Comparison of ENCODE assay signal across 15 cellular contexts in the genomic region with DNA sequence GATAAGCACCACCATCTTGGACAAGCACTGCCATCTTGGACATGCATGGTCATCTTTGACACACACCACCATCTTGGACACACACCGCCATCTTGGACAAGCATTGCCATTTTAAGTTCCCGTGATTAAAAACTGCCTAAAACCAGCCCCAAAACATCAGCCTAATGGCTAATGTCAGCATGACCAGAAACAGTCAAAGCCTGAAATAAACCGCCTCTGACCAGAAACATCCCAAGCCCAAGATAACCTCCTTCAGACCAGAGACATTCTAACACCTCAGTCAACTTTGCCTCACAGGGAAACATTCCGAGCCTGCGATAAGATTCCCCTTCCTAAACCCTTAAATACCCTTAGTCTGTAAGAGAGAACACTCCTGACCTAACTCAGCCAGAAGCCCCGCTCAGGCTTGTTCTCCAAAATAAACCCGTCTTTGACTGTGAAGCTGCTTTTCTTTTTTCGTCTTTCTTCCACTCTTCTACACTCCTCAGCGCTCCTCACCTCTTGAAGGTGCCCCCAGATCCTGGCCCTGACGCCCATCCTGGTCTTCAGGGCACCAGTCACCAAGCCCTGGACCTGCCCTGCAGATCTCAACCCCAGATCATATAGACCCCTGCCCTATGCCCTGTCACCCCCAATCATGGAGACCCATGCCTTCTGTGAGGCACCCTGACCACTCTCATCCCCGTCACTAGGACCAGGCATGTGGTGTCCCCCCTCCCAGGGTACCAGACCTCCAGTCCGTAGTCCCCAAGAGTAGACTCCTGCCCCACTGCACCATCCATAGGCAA. TPM values are rescaled to one million over a fixed set of nuclear protein-coding genes. Genes with fewer than 3 reads are reported as not detected.
DNase-seq lines count a peak whose midpoint lies in the region; ATAC-seq lines count a peak whose summit lies in the region.
"Had no signal": no experiment of that assay in that cellular context is flagged by ENCODE, and none has a peak within 500 bp of the region (broad histone marks: within the 10 kb centered on the region; RNA-seq: fewer than 3 reads in every experiment).

No MANE protein-coding gene starts in this region.

- H3K9me3 ChIP-seq in naive thymus-derived CD4-positive, alpha-beta T cell (ENCODE audit: control insufficient read depth in 2 of 3, low read length in 3 of 3) = peaks cover 0 to 16% (median 0%) of the 10 kb centered on the region in 3 experiments

- H3K27ac ChIP-seq in naive thymus-derived CD4-positive, alpha-beta T cell (ENCODE audit: low read depth, low read length) = no peak overlapping the region

- CTCF ChIA-PET in naive thymus-derived CD4-positive, alpha-beta T cell (lab: Charles Lee) = no interaction called here

- peaks cover 0 to 2% (median 0%) of the 10 kb centered on the region in 5 donors for H3K27me3 Mint-ChIP-seq in naive thymus-derived CD4-positive, alpha-beta T cell

- no peak overlapping the region for H3K4me3 ChIP-seq in naive thymus-derived CD4-positive, alpha-beta T cell (ENCODE audit: low read length)

- peaks cover 51 to 62% of the 10 kb centered on the region in 2 donors for H3K36me3 Mint-ChIP-seq in activated naive CD4-positive, alpha-beta T cell treated with anti-CD3 and anti-CD28 coated beads, Interleukin-2, amount 50 U/mL, for 72 hours
- peaks cover 21 to 58% (median 46%) of the 10 kb centered on the region in 5 donors for H3K36me3 Mint-ChIP-seq in naive thymus-derived CD4-positive, alpha-beta T cell

- peaks cover 16% of the 10 kb centered on the region in 2 donors for H3K4me1 ChIP-seq in naive thymus-derived CD4-positive, alpha-beta T cell (ENCODE audit: control insufficient read depth in 2 of 2, insufficient read depth in 2 of 2, low read length in 2 of 2)

- H3K4me3 Mint-ChIP-seq in naive thymus-derived CD4-positive, alpha-beta T cell = peak overlapping the region in 4 of 10 donors; percentile 6 to 27 (median 15)

- H3K36me3 ChIP-seq in naive thymus-derived CD4-positive, alpha-beta T cell (ENCODE audit: control insufficient read depth in 2 of 3, insufficient read depth in 3 of 3, low read length in 3 of 3) = peaks cover 0 to 4% (median 0%) of the 10 kb centered on the region in 3 experiments

- intact Hi-C loops in naive thymus-derived CD4-positive, alpha-beta T cell (cut with micrococcal nuclease) = no loop called here

- ATAC-seq in activated naive CD4-positive, alpha-beta T cell treated with anti-CD3 and anti-CD28 coated beads, Interleukin-2, amount 50 U/mL, for 72 hours = no peak
- ATAC-seq in naive thymus-derived CD4-positive, alpha-beta T cell = no peak
- ATAC-seq in GM18517 (IDR thresholded peaks at IDR 0.05; ENCODE audit: unreplicated experiment) = no peak
- ATAC-seq: Panc1 had no signal

- H3K4me1 Mint-ChIP-seq in naive thymus-derived CD4-positive, alpha-beta T cell = peaks cover 11 to 30% (median 20%) of the 10 kb centered on the region in 7 donors

- no peaks in the 10 kb centered on the region for H3K27me3 ChIP-seq in naive thymus-derived CD4-positive, alpha-beta T cell (ENCODE audit: control insufficient read depth in 2 of 2, insufficient read depth in 2 of 2, low read length in 2 of 2)

- POLR2A ChIA-PET in naive thymus-derived CD4-positive, alpha-beta T cell (lab: Charles Lee) = no interaction called here

- peak; percentile 2 for DNase-seq in stimulated activated CD4-positive, alpha-beta T cell treated with anti-CD3 and anti-CD28 coated beads, Interleukin-1b, Interleukin-23, amount 100 ng/mL, for 48 hours
- no peak for DNase-seq in stimulated activated CD4-positive, alpha-beta T cell treated with anti-CD3 and anti-CD28 coated beads, Interleukin-12 subunit alpha, Interleukin-12 subunit beta, amount 100 ng/mL, for 4 hours
- peak; percentile 1 to 54 for DNase-seq in activated naive CD4-positive, alpha-beta T cell treated with anti-CD3 and anti-CD28 coated beads, Interleukin-2, amount 50 U/mL, for 72 hours (ENCODE audit: low spot score in 2 of 2)
- peak in 1 of 9 donors; percentile 18 for DNase-seq in naive thymus-derived CD4-positive, alpha-beta T cell
- DNase-seq in NCI-H748 treated with DMSO at 0.1 percent for 48 hours (lab: John Stamatoyannopoulos, UW) = no peak
- no peak for DNase-seq in activated gamma-delta T cell (lab: John Stamatoyannopoulos, UW)
- no peak for DNase-seq in C1 segment of cervical spinal cord (lab: John Stamatoyannopoulos, UW)
- DNase-seq: AML-193, cortex of kidney, IMR-90, mesenchymal stem cell, NCI-H1417 treated with DMSO at 0.1 percent for 48 hours, NCI-H510A treated with DMSO at 0.1 percent for 48 hours had no signal

- peak overlapping the region; percentile 0 to 76 for H3K27ac Mint-ChIP-seq in activated naive CD4-positive, alpha-beta T cell treated with anti-CD3 and anti-CD28 coated beads, Interleukin-2, amount 50 U/mL, for 72 hours
- peak overlapping the region in 7 of 9 donors; percentile 14 to 81 (median 67) for H3K27ac Mint-ChIP-seq in naive thymus-derived CD4-positive, alpha-beta T cell

- peaks cover 39 to 51% of the 10 kb centered on the region in 2 donors for H3K9me3 Mint-ChIP-seq in activated naive CD4-positive, alpha-beta T cell treated with anti-CD3 and anti-CD28 coated beads, Interleukin-2, amount 50 U/mL, for 72 hours
- peaks cover 9 to 47% (median 26%) of the 10 kb centered on the region in 11 donors for H3K9me3 Mint-ChIP-seq in naive thymus-derived CD4-positive, alpha-beta T cell

RNA-seq across cellular contexts. Expression of a gene that starts 3.7 kb away (rescaled TPM):
- 10 to 100 TPM; 54.9 to 58.0 TPM for total RNA-seq in activated naive CD4-positive, alpha-beta T cell treated with anti-CD3 and anti-CD28 coated beads, Interleukin-2, amount 50 U/mL, for 72 hours
- 10 to 100 TPM; 30.9 to 50.0 (median 41.7) TPM for total RNA-seq in naive thymus-derived CD4-positive, alpha-beta T cell
- polyA plus RNA-seq in naive thymus-derived CD4-positive, alpha-beta T cell = 10 to 100 TPM; 41.0 to 46.0 TPM

RNA-seq across cellular contexts. Expression of a gene that starts 57.1 kb away (rescaled TPM):
- 100 to 1,000 TPM; 382 to 645 TPM for total RNA-seq in activated naive CD4-positive, alpha-beta T cell treated with anti-CD3 and anti-CD28 coated beads, Interleukin-2, amount 50 U/mL, for 72 hours
- total RNA-seq in naive thymus-derived CD4-positive, alpha-beta T cell = 100 to 1,000 TPM; 238 to 341 (median 270) TPM
- 100 to 1,000 TPM; 467 to 597 TPM for polyA plus RNA-seq in naive thymus-derived CD4-positive, alpha-beta T cell

Comparison
In these comparisons a context has a peak if more than half of its experiments do, and no peak if none do; other contexts are left out.
1. DNase-seq: peak in stimulated activated CD4-positive, alpha-beta T cell treated with anti-CD3 and anti-CD28 coated beads, Interleukin-1b, Interleukin-23, amount 100 ng/mL, for 48 hours (single experiment) and activated naive CD4-positive, alpha-beta T cell treated with anti-CD3 and anti-CD28 coated beads, Interleukin-2, amount 50 U/mL, for 72 hours (2 of 2); none in stimulated activated CD4-positive, alpha-beta T cell treated with anti-CD3 and anti-CD28 coated beads, Interleukin-12 subunit alpha, Interleukin-12 subunit beta, amount 100 ng/mL, for 4 hours (single experiment), NCI-H748 treated with DMSO at 0.1 percent for 48 hours (single experiment), activated gamma-delta T cell (single experiment) and C1 segment of cervical spinal cord (0 of 14).